Comparison of ENCODE assay signal across 1 cellular context in the genomic region with DNA sequence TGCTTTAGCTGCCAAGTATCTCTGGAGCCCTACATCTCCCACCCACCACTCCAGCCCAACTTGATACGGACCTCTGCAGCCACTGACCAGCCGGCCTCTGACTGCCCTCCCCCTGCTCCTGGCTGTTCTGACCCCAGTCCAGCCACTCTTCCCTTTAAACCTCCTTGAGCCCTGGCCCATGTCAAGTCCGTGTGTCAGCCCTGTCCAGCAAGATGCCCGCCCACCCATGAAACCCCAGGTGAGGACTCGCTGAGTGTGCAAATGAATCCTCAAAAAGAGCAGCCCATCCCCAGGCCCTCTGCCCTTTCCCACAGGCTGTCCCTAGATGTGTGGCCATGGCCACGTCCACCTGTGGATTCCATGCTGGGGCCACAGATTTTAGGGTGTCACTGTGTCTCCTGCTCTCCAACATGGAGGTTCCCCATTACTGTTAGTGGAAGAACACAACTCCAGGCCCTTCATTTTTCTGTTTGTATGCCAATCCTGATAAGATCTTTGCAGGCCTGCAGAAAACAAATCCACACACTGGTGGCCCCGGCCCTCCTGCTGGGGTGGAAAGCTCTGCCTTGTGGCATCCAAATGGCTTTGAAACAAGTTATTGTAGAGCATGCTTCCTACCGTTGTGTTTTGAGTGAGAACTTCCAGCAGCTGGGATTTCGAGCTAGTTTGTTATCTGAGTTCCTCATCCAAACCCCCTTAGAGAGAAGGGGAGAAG.
TF ChIP-seq lines count a peak whose summit lies in the region.

No MANE protein-coding gene starts in this region.

TF ChIP-seq in WTC11, 78 proteins besides CTCF, POLR2A, EP300 and RAD21 (continued from another document):
- TF ChIP-seq, protein P1, sequence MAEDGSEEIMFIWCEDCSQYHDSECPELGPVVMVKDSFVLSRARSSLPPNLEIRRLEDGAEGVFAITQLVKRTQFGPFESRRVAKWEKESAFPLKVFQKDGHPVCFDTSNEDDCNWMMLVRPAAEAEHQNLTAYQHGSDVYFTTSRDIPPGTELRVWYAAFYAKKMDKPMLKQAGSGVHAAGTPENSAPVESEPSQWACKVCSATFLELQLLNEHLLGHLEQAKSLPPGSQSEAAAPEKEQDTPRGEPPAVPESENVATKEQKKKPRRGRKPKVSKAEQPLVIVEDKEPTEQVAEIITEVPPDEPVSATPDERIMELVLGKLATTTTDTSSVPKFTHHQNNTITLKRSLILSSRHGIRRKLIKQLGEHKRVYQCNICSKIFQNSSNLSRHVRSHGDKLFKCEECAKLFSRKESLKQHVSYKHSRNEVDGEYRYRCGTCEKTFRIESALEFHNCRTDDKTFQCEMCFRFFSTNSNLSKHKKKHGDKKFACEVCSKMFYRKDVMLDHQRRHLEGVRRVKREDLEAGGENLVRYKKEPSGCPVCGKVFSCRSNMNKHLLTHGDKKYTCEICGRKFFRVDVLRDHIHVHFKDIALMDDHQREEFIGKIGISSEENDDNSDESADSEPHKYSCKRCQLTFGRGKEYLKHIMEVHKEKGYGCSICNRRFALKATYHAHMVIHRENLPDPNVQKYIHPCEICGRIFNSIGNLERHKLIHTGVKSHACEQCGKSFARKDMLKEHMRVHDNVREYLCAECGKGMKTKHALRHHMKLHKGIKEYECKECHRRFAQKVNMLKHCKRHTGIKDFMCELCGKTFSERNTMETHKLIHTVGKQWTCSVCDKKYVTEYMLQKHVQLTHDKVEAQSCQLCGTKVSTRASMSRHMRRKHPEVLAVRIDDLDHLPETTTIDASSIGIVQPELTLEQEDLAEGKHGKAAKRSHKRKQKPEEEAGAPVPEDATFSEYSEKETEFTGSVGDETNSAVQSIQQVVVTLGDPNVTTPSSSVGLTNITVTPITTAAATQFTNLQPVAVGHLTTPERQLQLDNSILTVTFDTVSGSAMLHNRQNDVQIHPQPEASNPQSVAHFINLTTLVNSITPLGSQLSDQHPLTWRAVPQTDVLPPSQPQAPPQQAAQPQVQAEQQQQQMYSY (CRISPR knock-in tag; IDR thresholded peaks at IDR 0.05) = 0 out of 2 replicates have a peak, but pooled peaks have one; percentile 1
TF ChIP-seq in WTC11: peak in this region for 1.
